29 cellular contexts compared by ENCODE assay signal in the genomic region with DNA sequence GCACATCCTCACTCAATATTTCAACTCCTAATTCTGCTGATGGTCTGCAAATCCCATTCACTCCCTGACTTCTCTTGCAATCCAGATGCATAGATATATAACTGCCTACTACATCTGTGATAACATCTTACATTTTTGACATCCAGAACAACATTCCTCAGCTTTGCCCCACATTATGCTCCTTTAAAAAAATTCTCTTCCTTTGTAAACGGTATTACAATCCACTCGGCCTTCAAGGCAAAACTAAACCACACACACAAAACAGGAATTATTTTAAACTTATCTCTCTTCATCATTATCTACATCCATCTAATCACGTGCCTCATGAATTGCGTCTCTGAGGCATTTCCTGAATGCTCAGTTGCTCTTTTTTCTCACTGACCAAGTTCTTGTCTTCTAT.
"Had no signal": no experiment of that assay in that cellular context is flagged by ENCODE, and none has a peak within 500 bp of the region (broad histone marks: within the 10 kb centered on the region; RNA-seq: fewer than 3 reads in every experiment).

No MANE protein-coding gene starts in this region.

- DNase-seq: activated CD4-positive, alpha-beta memory T cell treated with anti-CD3 and anti-CD28 coated beads, Interleukin-2, amount 10 ng/mL, durations not matched to agents 7 days and 5 days; activated CD4-positive, alpha-beta T cell treated with anti-CD3 and anti-CD28 coated beads for 1 hour; activated CD4-positive, alpha-beta T cell treated with anti-CD3 and anti-CD28 coated beads for 48 hours; activated CD4-positive, CD25-positive, alpha-beta regulatory T cell; activated effector memory CD4-positive, alpha-beta T cell treated with anti-CD3 and anti-CD28 coated beads, Interleukin-2, amount 50 U/mL, for 16 hours; activated naive CD4-positive, alpha-beta T cell; activated naive CD4-positive, alpha-beta T cell treated with anti-CD3 and anti-CD28 coated beads, Interleukin-2, amount 50 U/mL, for 16 hours; activated naive CD8-positive, alpha-beta T cell treated with anti-CD3 and anti-CD28 coated beads for 36 hours; activated T-cell treated with anti-CD3 and anti-CD28 coated beads, Interleukin-2, amount 50 U/mL, for 1 hour; activated T-cell treated with anti-CD3 and anti-CD28 coated beads, Interleukin-2, amount 50 U/mL, for 72 hours; amygdala; Kasumi-1; KG1; MG63; NCI-H1048; NCI-H1105 treated with DMSO at 0.1 percent for 48 hours; NCI-H1436; NCI-H1694; NCI-H2029; NCI-H345; NCI-H524 treated with DMSO at 0.1 percent for 48 hours; SHP77; SJCRH30; T1000; WERI-Rb-1 had no signal

- H3K27ac ChIP-seq: ascending aorta, SJCRH30, SK-N-MC, WERI-Rb-1 had no signal

- H3K9me3 ChIP-seq: ascending aorta, MG63, SJCRH30 had no signal

- ATAC-seq: activated T-cell treated with anti-CD3 and anti-CD28 coated beads, Interleukin-2, amount 50 U/mL, for 72 hours; activated T-helper 17 cell treated with anti-CD3 and anti-CD28 coated beads, Interleukin-2, amount 50 U/mL, for 72 hours; Panc1 had no signal

- H3K4me1 ChIP-seq: ascending aorta, SJCRH30 had no signal

- H3K4me3 ChIP-seq: ascending aorta, MG63, SJCRH30, SK-N-MC had no signal

- H3K36me3 ChIP-seq: ascending aorta, MG63, SJCRH30, WERI-Rb-1 had no signal

- H3K27me3 ChIP-seq: ascending aorta, MG63, SJCRH30 had no signal
